8 cellular contexts compared by ENCODE assay signal in genomic region chr6:161922631-161923119, GRCh38.
DNase-seq lines count a peak whose midpoint lies in the region; ATAC-seq and TF ChIP-seq lines count a peak whose summit lies in the region.
"Had no signal": no experiment of that assay in that cellular context is flagged by ENCODE, and none has a peak within 500 bp of the region (broad histone marks: within the 10 kb centered on the region; RNA-seq: fewer than 3 reads in every experiment).

No MANE protein-coding gene starts in this region.

- peak; percentile 44 for TF ChIP-seq CTCF in psoas muscle (IDR thresholded peaks at IDR 0.05)

- intact Hi-C loops in psoas muscle (cut with DNase I) = no loop called here

- no peaks in the 10 kb centered on the region for H3K36me3 ChIP-seq in psoas muscle (ENCODE audit: insufficient read depth in 1 of 2, low read depth in 1 of 2)
- no peaks in the 10 kb centered on the region for H3K36me3 ChIP-seq in effector memory CD4-positive, alpha-beta T cell (ENCODE audit: control insufficient read depth, insufficient read depth, low read length)
- H3K36me3 ChIP-seq: neutrophil had no signal

- no peak overlapping the region for H3K4me3 ChIP-seq in psoas muscle
- no peak overlapping the region for H3K4me3 ChIP-seq in effector memory CD4-positive, alpha-beta T cell (ENCODE audit: insufficient read depth, low read depth, low read length, poor library complexity, severe bottlenecking)

- H3K27ac ChIP-seq in psoas muscle = no peak overlapping the region
- no peak overlapping the region for H3K27ac ChIP-seq in effector memory CD4-positive, alpha-beta T cell (ENCODE audit: insufficient read depth, low read length, poor library complexity, severe bottlenecking)
- H3K27ac ChIP-seq: neutrophil had no signal

- H3K4me1 ChIP-seq in psoas muscle = peaks cover 6% of the 10 kb centered on the region
- H3K4me1 ChIP-seq in effector memory CD4-positive, alpha-beta T cell (ENCODE audit: control insufficient read depth, insufficient read depth, low read length, poor library complexity, severe bottlenecking) = no peaks in the 10 kb centered on the region

- 0 to 16% (median 9%) methylated on average over 1 of the region's 1 CpG for WGBS in psoas muscle, 3 donors

- H3K9me3 ChIP-seq in psoas muscle = no peaks in the 10 kb centered on the region
- H3K9me3 ChIP-seq in effector memory CD4-positive, alpha-beta T cell (ENCODE audit: control insufficient read depth, low read length) = no peaks in the 10 kb centered on the region
- H3K9me3 ChIP-seq: neutrophil had no signal

- peak; percentile 62 for ATAC-seq in HG03565 (IDR thresholded peaks at IDR 0.05; ENCODE audit: unreplicated experiment)
- peak; percentile 78 to 97 (median 96) for ATAC-seq in psoas muscle

- no peaks in the 10 kb centered on the region for H3K27me3 ChIP-seq in psoas muscle (ENCODE audit: insufficient read depth in 3 of 3, low read length in 2 of 3)
- no peaks in the 10 kb centered on the region for H3K27me3 ChIP-seq in effector memory CD4-positive, alpha-beta T cell (replicated peaks; ENCODE audit: control insufficient read depth, insufficient read depth, low read length, poor library complexity, severe bottlenecking)
- H3K27me3 ChIP-seq: neutrophil had no signal

- DNase-seq in GM03348 (ENCODE audit: low spot score) = peak; percentile 26
- peak; percentile 30 for DNase-seq in RPMI7951 (ENCODE audit: low read depth)
- DNase-seq in fibroblast of gingiva (ENCODE audit: low read depth) = peak; percentile 60
- DNase-seq in psoas muscle = peak; percentile 33 to 62
- DNase-seq in hepatic stellate cell (ENCODE audit: low spot score) = no peak
- no peak for DNase-seq in effector memory CD4-positive, alpha-beta T cell

Comparison
In these comparisons a context has a peak if more than half of its experiments do, and no peak if none do; other contexts are left out.
1. DNase-seq: peak in GM03348 (single experiment), RPMI7951 (single experiment), fibroblast of gingiva (single experiment) and psoas muscle (2 of 2); none in hepatic stellate cell (single experiment) and effector memory CD4-positive, alpha-beta T cell (0 of 3).